ENCODE assay signal across 1 cellular context in the genomic region with DNA sequence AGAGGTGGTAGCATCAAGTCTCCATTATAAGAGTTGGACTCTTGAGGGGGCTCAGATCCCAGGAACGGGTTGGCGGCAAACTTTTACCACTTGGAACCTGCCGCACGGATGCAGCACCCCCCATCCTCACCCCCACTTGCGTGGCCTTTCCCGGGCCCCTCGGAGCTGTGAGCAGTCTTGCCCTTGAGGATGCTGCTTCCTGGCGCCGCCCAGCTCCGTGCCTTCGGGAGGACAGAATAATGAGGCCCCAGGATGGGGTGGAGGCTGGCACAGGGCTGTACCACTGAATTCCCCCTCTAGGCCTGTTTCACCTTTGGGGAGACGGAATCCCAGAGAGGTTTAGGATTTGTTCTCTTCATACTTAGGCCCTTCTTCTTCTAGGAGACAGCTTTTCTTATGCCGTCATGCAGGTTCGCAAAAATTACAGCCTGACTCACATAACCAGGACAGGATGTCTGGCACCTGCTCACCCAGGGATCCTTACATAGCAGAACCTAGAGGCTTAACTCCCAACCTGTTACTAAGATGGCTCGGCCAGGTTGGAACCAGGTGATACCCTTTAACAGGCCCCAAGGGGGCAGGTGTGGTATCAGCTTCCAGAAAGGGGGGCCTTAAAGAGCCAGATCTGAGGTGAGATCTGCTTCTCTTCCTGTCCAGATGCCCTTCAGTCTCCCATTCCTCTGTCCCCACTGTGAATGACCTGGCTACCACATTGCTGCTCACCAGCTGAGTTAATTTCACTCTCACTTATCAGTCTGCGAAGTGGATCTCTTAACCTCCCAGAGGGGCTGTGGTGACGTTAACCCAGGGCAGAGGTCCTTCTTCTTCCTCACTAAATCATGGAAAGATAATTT.
TF ChIP-seq lines count a peak whose summit lies in the region.

No MANE protein-coding gene starts in this region.

TF ChIP-seq in HepG2, 621 proteins besides CTCF, POLR2A, EP300 and RAD21:
- TF ChIP-seq ZNF510 (CRISPR knock-in tag; IDR thresholded peaks at IDR 0.05; ENCODE audit: low read depth), result 0 out of 2 replicates have a peak, but pooled peaks have one; percentile 34
- TF ChIP-seq RBFOX2 (IDR thresholded peaks at IDR 0.05; ENCODE audit: low read depth, low read length), result peak; percentile 16; the same call in 1 of the 2 replicates
- no peak for TF ChIP-seq ZNF343 (CRISPR knock-in tag; IDR thresholded peaks at IDR 0.05)
- no peak for TF ChIP-seq ZFP90 (CRISPR knock-in tag; IDR thresholded peaks at IDR 0.05; ENCODE audit: borderline replicate concordance)
- TF ChIP-seq ZNF350 (CRISPR knock-in tag; IDR thresholded peaks at IDR 0.05; ENCODE audit: borderline replicate concordance, low read depth), result no peak; the same call in 1 of the 2 replicates
- TF ChIP-seq GABPB1 (CRISPR knock-in tag; IDR thresholded peaks at IDR 0.05), result no peak; the same call in 1 of the 2 replicates
- no peak for TF ChIP-seq HOXA9 (CRISPR knock-in tag; IDR thresholded peaks at IDR 0.05; ENCODE audit: borderline replicate concordance)
- TF ChIP-seq TAF1 (CRISPR knock-in tag; IDR thresholded peaks at IDR 0.05), result peak; percentile 18
- no peak; the same call in 1 of the 2 replicates for TF ChIP-seq SSRP1 (CRISPR knock-in tag; IDR thresholded peaks at IDR 0.05)
- TF ChIP-seq RBM39 (IDR thresholded peaks at IDR 0.05; ENCODE audit: low read depth, low read length, poor library complexity, severe bottlenecking), result peak; percentile 27
- TF ChIP-seq ZNF292 (CRISPR knock-in tag; IDR thresholded peaks at IDR 0.05; ENCODE audit: borderline replicate concordance, low read depth), result no peak
- peak; percentile 21; the same call in 1 of the 2 replicates for TF ChIP-seq ZNF607 (CRISPR knock-in tag; IDR thresholded peaks at IDR 0.05; ENCODE audit: borderline replicate concordance)
- TF ChIP-seq NCOA1 (CRISPR knock-in tag; IDR thresholded peaks at IDR 0.05), result no peak
- TF ChIP-seq ZC3H13 (CRISPR knock-in tag; IDR thresholded peaks at IDR 0.05), result peak; percentile 72
- 0 out of 2 replicates have a peak, but pooled peaks have one; percentile 58 for TF ChIP-seq ZNF619 (CRISPR knock-in tag; IDR thresholded peaks at IDR 0.05)
- TF ChIP-seq, protein P1, sequence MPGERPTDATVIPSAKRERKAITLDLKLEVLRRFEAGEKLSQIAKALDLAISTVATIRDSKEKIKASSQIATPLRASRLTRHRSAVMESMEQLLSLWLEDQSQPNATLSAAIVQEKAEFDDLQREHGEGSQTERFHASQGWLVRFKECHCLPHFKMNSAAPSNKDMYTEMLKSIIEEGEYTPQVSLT (CRISPR knock-in tag; IDR thresholded peaks at IDR 0.05; ENCODE audit: borderline replicate concordance, low read depth), result no peak
- TF ChIP-seq ZNF569 (CRISPR knock-in tag; IDR thresholded peaks at IDR 0.05; ENCODE audit: borderline replicate concordance), result no peak
- peak; percentile 19 for TF ChIP-seq TAF15 (IDR thresholded peaks at IDR 0.05; ENCODE audit: low read depth, low read length, poor library complexity, severe bottlenecking)
- TF ChIP-seq HNRNPLL (IDR thresholded peaks at IDR 0.05; ENCODE audit: low read depth, low read length, poor library complexity, severe bottlenecking), result peak; percentile 9
- TF ChIP-seq ZNF160 (CRISPR knock-in tag; IDR thresholded peaks at IDR 0.05), result no peak
- 0 out of 2 replicates have a peak, but pooled peaks have one; percentile 41 for TF ChIP-seq ZKSCAN8 (CRISPR knock-in tag; IDR thresholded peaks at IDR 0.05; ENCODE audit: borderline replicate concordance)
- TF ChIP-seq, protein P2, sequence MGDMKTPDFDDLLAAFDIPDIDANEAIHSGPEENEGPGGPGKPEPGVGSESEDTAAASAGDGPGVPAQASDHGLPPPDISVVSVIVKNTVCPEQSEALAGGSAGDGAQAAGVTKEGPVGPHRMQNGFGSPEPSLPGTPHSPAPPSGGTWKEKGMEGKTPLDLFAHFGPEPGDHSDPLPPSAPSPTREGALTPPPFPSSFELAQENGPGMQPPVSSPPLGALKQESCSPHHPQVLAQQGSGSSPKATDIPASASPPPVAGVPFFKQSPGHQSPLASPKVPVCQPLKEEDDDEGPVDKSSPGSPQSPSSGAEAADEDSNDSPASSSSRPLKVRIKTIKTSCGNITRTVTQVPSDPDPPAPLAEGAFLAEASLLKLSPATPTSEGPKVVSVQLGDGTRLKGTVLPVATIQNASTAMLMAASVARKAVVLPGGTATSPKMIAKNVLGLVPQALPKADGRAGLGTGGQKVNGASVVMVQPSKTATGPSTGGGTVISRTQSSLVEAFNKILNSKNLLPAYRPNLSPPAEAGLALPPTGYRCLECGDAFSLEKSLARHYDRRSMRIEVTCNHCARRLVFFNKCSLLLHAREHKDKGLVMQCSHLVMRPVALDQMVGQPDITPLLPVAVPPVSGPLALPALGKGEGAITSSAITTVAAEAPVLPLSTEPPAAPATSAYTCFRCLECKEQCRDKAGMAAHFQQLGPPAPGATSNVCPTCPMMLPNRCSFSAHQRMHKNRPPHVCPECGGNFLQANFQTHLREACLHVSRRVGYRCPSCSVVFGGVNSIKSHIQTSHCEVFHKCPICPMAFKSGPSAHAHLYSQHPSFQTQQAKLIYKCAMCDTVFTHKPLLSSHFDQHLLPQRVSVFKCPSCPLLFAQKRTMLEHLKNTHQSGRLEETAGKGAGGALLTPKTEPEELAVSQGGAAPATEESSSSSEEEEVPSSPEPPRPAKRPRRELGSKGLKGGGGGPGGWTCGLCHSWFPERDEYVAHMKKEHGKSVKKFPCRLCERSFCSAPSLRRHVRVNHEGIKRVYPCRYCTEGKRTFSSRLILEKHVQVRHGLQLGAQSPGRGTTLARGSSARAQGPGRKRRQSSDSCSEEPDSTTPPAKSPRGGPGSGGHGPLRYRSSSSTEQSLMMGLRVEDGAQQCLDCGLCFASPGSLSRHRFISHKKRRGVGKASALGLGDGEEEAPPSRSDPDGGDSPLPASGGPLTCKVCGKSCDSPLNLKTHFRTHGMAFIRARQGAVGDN (CRISPR knock-in tag; IDR thresholded peaks at IDR 0.05), result peak; percentile 46
- TF ChIP-seq, protein P3, sequence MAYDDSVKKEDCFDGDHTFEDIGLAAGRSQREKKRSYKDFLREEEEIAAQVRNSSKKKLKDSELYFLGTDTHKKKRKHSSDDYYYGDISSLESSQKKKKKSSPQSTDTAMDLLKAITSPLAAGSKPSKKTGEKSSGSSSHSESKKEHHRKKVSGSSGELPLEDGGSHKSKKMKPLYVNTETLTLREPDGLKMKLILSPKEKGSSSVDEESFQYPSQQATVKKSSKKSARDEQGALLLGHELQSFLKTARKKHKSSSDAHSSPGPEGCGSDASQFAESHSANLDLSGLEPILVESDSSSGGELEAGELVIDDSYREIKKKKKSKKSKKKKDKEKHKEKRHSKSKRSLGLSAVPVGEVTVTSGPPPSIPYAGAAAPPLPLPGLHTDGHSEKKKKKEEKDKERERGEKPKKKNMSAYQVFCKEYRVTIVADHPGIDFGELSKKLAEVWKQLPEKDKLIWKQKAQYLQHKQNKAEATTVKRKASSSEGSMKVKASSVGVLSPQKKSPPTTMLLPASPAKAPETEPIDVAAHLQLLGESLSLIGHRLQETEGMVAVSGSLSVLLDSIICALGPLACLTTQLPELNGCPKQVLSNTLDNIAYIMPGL (CRISPR knock-in tag; IDR thresholded peaks at IDR 0.05; ENCODE audit: borderline replicate concordance in 1 of 2, low read depth in 1 of 2), result peak in 1 of 2 experiments; percentile 5; a peak in 2 of 4 replicates
- no peak for TF ChIP-seq MAFK (conservative IDR thresholded peaks at IDR 0.05 in 1 of 2, IDR thresholded peaks at IDR 0.05 in 1 of 2; ENCODE audit: low read length in 2 of 2)
- no peak for TF ChIP-seq SOX6 (IDR thresholded peaks at IDR 0.05)
- 0 out of 2 replicates have a peak, but pooled peaks have one; percentile 35 for TF ChIP-seq SOX6 (CRISPR knock-in tag; IDR thresholded peaks at IDR 0.05)
- TF ChIP-seq SAP130 (CRISPR knock-in tag; IDR thresholded peaks at IDR 0.05; ENCODE audit: low read depth), result peak; percentile 4; the same call in 1 of the 2 replicates
- no peak for TF ChIP-seq ZFP62 (CRISPR knock-in tag; IDR thresholded peaks at IDR 0.05)
- TF ChIP-seq RFX5 (IDR thresholded peaks at IDR 0.05; ENCODE audit: low read depth, low read length), result no peak
- TF ChIP-seq KAT8 (CRISPR knock-in tag; IDR thresholded peaks at IDR 0.05), result peak; percentile 13; the same call in 1 of the 2 replicates
- peak; percentile 19; the same call in 1 of the 2 replicates for TF ChIP-seq POLR2AphosphoS5 (IDR thresholded peaks at IDR 0.05; ENCODE audit: low read depth, low read length)
- TF ChIP-seq AGO2 (optimal IDR thresholded peaks at IDR 0.05; ENCODE audit: low read depth, low read length), result peak; percentile 66
- no peak for TF ChIP-seq ZNF326 (CRISPR knock-in tag; IDR thresholded peaks at IDR 0.05; ENCODE audit: borderline replicate concordance)
- TF ChIP-seq SP4 (CRISPR knock-in tag; IDR thresholded peaks at IDR 0.05), result 0 out of 2 replicates have a peak, but pooled peaks have one; percentile 16
- TF ChIP-seq SMC3 (IDR thresholded peaks at IDR 0.05; ENCODE audit: low read length), result no peak
- TF ChIP-seq ZNF44 (CRISPR knock-in tag; IDR thresholded peaks at IDR 0.05), result no peak
- TF ChIP-seq, protein P4, sequence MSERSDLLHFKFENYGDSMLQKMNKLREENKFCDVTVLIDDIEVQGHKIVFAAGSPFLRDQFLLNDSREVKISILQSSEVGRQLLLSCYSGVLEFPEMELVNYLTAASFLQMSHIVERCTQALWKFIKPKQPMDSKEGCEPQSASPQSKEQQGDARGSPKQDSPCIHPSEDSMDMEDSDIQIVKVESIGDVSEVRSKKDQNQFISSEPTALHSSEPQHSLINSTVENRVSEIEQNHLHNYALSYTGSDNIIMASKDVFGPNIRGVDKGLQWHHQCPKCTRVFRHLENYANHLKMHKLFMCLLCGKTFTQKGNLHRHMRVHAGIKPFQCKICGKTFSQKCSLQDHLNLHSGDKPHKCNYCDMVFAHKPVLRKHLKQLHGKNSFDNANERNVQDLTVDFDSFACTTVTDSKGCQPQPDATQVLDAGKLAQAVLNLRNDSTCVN (CRISPR knock-in tag; IDR thresholded peaks at IDR 0.05; ENCODE audit: borderline replicate concordance), result no peak
- TF ChIP-seq ZNF605 (CRISPR knock-in tag; IDR thresholded peaks at IDR 0.05), result peak; percentile 16
- TF ChIP-seq MXI1 (IDR thresholded peaks at IDR 0.05; ENCODE audit: borderline replicate concordance, low read depth, low read length), result no peak
- 0 out of 2 replicates have a peak, but pooled peaks have one; percentile 7 for TF ChIP-seq ESRRA (CRISPR knock-in tag; IDR thresholded peaks at IDR 0.05; ENCODE audit: low read depth)
- TF ChIP-seq, protein P5, sequence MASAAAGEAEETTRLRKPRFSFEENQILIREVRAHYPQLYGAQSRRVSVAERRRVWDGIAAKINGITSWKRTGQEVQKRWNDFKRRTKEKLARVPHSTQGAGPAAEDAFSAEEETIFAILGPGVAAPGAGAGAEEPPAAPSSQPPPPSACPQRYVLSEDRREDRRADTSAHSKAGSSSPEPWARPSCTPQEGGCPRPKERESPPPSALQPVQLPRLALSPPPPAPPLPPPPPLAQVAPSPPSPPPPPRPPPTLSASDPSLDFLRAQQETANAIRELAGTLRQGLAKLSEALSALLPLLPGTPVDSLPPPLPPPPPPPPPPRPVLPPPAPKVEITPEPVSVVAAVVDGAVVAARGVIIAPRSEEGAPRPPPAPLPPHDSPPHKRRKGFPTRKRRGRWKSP (CRISPR knock-in tag; IDR thresholded peaks at IDR 0.05), result peak; percentile 62; the same call in 1 of the 2 replicates
- TF ChIP-seq, protein P6, sequence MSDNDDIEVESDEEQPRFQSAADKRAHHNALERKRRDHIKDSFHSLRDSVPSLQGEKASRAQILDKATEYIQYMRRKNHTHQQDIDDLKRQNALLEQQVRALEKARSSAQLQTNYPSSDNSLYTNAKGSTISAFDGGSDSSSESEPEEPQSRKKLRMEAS (IDR thresholded peaks at IDR 0.05), result 0 out of 2 replicates have a peak, but pooled peaks have one; percentile 0
- TF ChIP-seq POLR2G (IDR thresholded peaks at IDR 0.05; ENCODE audit: low read depth, low read length), result peak; percentile 69
- TF ChIP-seq RXRB (CRISPR knock-in tag; IDR thresholded peaks at IDR 0.05; ENCODE audit: borderline replicate concordance), result 0 out of 2 replicates have a peak, but pooled peaks have one; percentile 18
- TF ChIP-seq SPEN (CRISPR knock-in tag; IDR thresholded peaks at IDR 0.05; ENCODE audit: low read depth), result peak; percentile 15; the same call in 1 of the 2 replicates
- TF ChIP-seq, protein P7, sequence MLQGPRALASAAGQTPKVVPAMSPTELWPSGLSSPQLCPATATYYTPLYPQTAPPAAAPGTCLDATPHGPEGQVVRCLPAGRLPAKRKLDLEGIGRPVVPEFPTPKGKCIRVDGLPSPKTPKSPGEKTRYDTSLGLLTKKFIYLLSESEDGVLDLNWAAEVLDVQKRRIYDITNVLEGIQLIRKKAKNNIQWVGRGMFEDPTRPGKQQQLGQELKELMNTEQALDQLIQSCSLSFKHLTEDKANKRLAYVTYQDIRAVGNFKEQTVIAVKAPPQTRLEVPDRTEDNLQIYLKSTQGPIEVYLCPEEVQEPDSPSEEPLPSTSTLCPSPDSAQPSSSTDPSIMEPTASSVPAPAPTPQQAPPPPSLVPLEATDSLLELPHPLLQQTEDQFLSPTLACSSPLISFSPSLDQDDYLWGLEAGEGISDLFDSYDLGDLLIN (CRISPR knock-in tag; IDR thresholded peaks at IDR 0.05; ENCODE audit: borderline replicate concordance), result no peak
- TF ChIP-seq, protein P8, sequence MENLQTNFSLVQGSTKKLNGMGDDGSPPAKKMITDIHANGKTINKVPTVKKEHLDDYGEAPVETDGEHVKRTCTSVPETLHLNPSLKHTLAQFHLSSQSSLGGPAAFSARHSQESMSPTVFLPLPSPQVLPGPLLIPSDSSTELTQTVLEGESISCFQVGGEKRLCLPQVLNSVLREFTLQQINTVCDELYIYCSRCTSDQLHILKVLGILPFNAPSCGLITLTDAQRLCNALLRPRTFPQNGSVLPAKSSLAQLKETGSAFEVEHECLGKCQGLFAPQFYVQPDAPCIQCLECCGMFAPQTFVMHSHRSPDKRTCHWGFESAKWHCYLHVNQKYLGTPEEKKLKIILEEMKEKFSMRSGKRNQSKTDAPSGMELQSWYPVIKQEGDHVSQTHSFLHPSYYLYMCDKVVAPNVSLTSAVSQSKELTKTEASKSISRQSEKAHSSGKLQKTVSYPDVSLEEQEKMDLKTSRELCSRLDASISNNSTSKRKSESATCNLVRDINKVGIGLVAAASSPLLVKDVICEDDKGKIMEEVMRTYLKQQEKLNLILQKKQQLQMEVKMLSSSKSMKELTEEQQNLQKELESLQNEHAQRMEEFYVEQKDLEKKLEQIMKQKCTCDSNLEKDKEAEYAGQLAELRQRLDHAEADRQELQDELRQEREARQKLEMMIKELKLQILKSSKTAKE (CRISPR knock-in tag; IDR thresholded peaks at IDR 0.05; ENCODE audit: borderline replicate concordance), result no peak
- TF ChIP-seq PHF8 (CRISPR knock-in tag; IDR thresholded peaks at IDR 0.05), result 0 out of 2 replicates have a peak, but pooled peaks have one; percentile 12
- TF ChIP-seq TGIF2 (CRISPR knock-in tag; IDR thresholded peaks at IDR 0.05), result 0 out of 2 replicates have a peak, but pooled peaks have one; percentile 35
